ENCODE assay signal across 9 cellular contexts in the genomic region with DNA sequence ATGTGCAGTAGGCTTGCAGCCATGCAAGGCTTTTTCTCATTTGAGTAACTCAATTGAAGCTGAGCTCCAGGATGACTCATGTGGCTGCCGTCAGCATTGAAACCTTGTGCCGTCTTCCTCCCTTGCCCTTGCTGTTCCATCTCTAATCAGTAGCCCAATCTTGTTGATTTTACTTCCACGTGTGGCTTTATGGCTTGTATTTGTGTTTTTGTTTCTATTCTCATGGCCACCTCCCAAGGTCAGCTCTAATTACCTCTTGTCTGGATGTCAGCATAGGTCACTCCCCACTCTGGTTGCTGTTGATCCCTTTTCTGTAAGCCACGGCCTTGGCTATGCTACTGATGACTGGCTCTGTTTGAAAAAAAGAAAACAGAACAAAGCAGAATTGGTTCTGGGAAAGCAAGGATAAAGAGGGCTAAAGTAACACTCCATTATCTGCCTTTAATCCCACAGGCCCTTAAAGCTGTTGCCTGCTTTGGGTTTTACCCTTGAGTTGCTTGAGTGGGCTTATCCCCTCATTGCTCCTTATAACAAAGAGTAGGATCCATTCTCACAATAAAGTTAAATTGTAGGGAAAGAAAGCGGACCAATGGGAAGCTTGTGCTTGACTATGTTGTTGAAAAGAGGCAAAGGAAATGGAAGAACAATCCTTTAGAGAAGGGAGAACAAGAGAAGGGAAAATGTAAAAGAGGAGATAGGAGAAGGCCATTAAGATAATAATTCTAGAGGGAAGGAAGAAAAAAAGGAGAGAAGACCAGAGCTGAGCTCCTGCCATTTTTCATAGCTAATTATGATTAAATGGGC.
A peak's percentile ranks its signal among the peaks of the same experiment; 100 is the strongest.
DNase-seq lines count a peak whose midpoint lies in the region; ATAC-seq and TF ChIP-seq lines count a peak whose summit lies in the region.
"Had no signal": no experiment of that assay in that cellular context is flagged by ENCODE, and none has a peak within 500 bp of the region (broad histone marks: within the 10 kb centered on the region; RNA-seq: fewer than 3 reads in every experiment).

No MANE protein-coding gene starts in this region.

- H3K4me1 Mint-ChIP-seq in CD8-positive, alpha-beta T cell (ENCODE audit: low read depth) = no peaks in the 10 kb centered on the region

- no peaks in the 10 kb centered on the region for H3K79me2 ChIP-seq in GM23248 (ENCODE audit: insufficient read depth)

- TF ChIP-seq EP300 in gastroesophageal sphincter (IDR thresholded peaks at IDR 0.05) = no peak

- H3K9me3 ChIP-seq in GM23248 (ENCODE audit: low read depth) = no peaks in the 10 kb centered on the region
- no peaks in the 10 kb centered on the region for H3K9me3 ChIP-seq in gastroesophageal sphincter
- no peaks in the 10 kb centered on the region for H3K9me3 ChIP-seq in CD8-positive, alpha-beta T cell (ENCODE audit: low read length)

- peak overlapping the region; percentile 29; the same call in 1 of the 2 replicates for H3K9ac ChIP-seq in GM23248

- H3K27me3 Mint-ChIP-seq in CD8-positive, alpha-beta T cell (ENCODE audit: low read depth) = no peaks in the 10 kb centered on the region

- H3K36me3 ChIP-seq in GM23248 (ENCODE audit: low read depth) (no peaks in the 10 kb centered on the region), gastroesophageal sphincter (no peaks in the 10 kb centered on the region)
- no peaks in the 10 kb centered on the region for H3K36me3 ChIP-seq in CD8-positive, alpha-beta T cell (ENCODE audit: insufficient read depth, low read length)

- no peak for TF ChIP-seq POLR2A in gastroesophageal sphincter (IDR thresholded peaks at IDR 0.05)

- no peak for TF ChIP-seq CTCF in gastroesophageal sphincter (IDR thresholded peaks at IDR 0.05)
- no peak for TF ChIP-seq CTCF in CD8-positive, alpha-beta T cell (IDR thresholded peaks at IDR 0.05)

- H3K27ac ChIP-seq in GM23248 (peak overlapping the region; percentile 72), gastroesophageal sphincter (no peak overlapping the region)
- no peak overlapping the region for H3K27ac ChIP-seq in CD8-positive, alpha-beta T cell (ENCODE audit: low read depth, low read length)

- DNase-seq in A172 (ENCODE audit: low spot score) = peak; percentile 68
- peak; percentile 93 for DNase-seq in GM23248
- peak; percentile 76 for DNase-seq in OCI-M1 (lab: John Stamatoyannopoulos, UW)
- no peak for DNase-seq in cerebellar cortex (ENCODE audit: low spot score)
- DNase-seq in CD8-positive, alpha-beta T cell = no peak
- DNase-seq in amygdala (lab: John Stamatoyannopoulos, UW) = no peak
- DNase-seq: DND-41 had no signal

- peak overlapping the region; percentile 32 for H3K4me2 ChIP-seq in GM23248 (ENCODE audit: unreplicated experiment)

- H3K4me3 ChIP-seq in GM23248 (no peak overlapping the region), gastroesophageal sphincter (no peak overlapping the region)
- H3K4me3 ChIP-seq in CD8-positive, alpha-beta T cell (ENCODE audit: low read depth, low read length) = no peak overlapping the region

- H3K9me3 Mint-ChIP-seq in CD8-positive, alpha-beta T cell = no peaks in the 10 kb centered on the region

- POLR2A ChIA-PET in CD8-positive, alpha-beta T cell (lab: Charles Lee) = interaction anchor here (0.7 kb wide), 1 partner anchor 92 kb away, joined by 3 read pairs; no protein-coding TSS in a partner anchor

- H3K27me3 ChIP-seq in GM23248 (replicated peaks; ENCODE audit: insufficient read depth) = no peaks in the 10 kb centered on the region
- no peaks in the 10 kb centered on the region for H3K27me3 ChIP-seq in gastroesophageal sphincter
- H3K27me3 ChIP-seq in CD8-positive, alpha-beta T cell (ENCODE audit: insufficient read depth, low read length) = no peaks in the 10 kb centered on the region

- peak overlapping the region; percentile 81 for H2AFZ ChIP-seq in GM23248

- H3K4me3 Mint-ChIP-seq in CD8-positive, alpha-beta T cell = no peak overlapping the region

- H3K36me3 Mint-ChIP-seq in CD8-positive, alpha-beta T cell = no peaks in the 10 kb centered on the region

- intact Hi-C loops in CD8-positive, alpha-beta T cell (cut with DNase I, micrococcal nuclease) = no loop called here

- peaks cover 17% of the 10 kb centered on the region for H3K4me1 ChIP-seq in GM23248 (ENCODE audit: insufficient read depth)
- no peaks in the 10 kb centered on the region for H3K4me1 ChIP-seq in gastroesophageal sphincter
- no peaks in the 10 kb centered on the region for H3K4me1 ChIP-seq in CD8-positive, alpha-beta T cell (ENCODE audit: insufficient read depth, low read length)

- in situ Hi-C loops in GM23248 (cut with MboI) = no loop called here

- CTCF ChIA-PET in CD8-positive, alpha-beta T cell (lab: Charles Lee) = no interaction called here

- H3K9me2 ChIP-seq in GM23248 (ENCODE audit: insufficient read depth) = no peaks in the 10 kb centered on the region

- H4K20me1 ChIP-seq in GM23248 (ENCODE audit: insufficient read depth) = no peaks in the 10 kb centered on the region

- no peak overlapping the region for H3K27ac Mint-ChIP-seq in CD8-positive, alpha-beta T cell

- H3F3A ChIP-seq in GM23248 (ENCODE audit: insufficient read depth) = peaks cover 11% of the 10 kb centered on the region

- ATAC-seq in gastroesophageal sphincter (peak; percentile 56), HG03108 (IDR thresholded peaks at IDR 0.05; ENCODE audit: unreplicated experiment) (no peak)
- no peak for ATAC-seq in CD8-positive, alpha-beta T cell

- WGBS in GM23248 (ENCODE audit: low coverage in 1 of 2, low lambda C conversion rate in 2 of 2, missing lambda C conversion rate in 2 of 2), 2 experiments = 23 to 27% methylated on average over 5 of the region's 5 CpGs
- WGBS in gastroesophageal sphincter (ENCODE audit: low coverage in 1 of 2), 2 donors = 59 to 60% methylated on average over 3 to 4 of the region's 5 CpGs

Comparison
In these comparisons a context has a peak if more than half of its experiments do, and no peak if none do; other contexts are left out.
1. DNase-seq: peak in A172 (single experiment), GM23248 (single experiment) and OCI-M1 (single experiment); none in cerebellar cortex (single experiment), CD8-positive, alpha-beta T cell (0 of 7) and amygdala (0 of 56).